Comparison of ENCODE assay signal across 8 cellular contexts in genomic region chr12:83826112-83826511, GRCh38.
DNase-seq lines count a peak whose midpoint lies in the region; ATAC-seq lines count a peak whose summit lies in the region.

No MANE protein-coding gene starts in this region.

- no peaks in the 10 kb centered on the region for H3K27me3 Mint-ChIP-seq in activated T-cell treated with anti-CD3 and anti-CD28 coated beads, Interleukin-2, amount 50 U/mL, for 24 hours
- H3K27me3 Mint-ChIP-seq in activated naive CD4-positive, alpha-beta T cell treated with anti-CD3 and anti-CD28 coated beads, Interleukin-2, amount 10 ng/mL, durations not matched to agents 7 days and 5 days: no peaks in the 10 kb centered on the region

- H3K4me1 Mint-ChIP-seq in activated T-cell treated with anti-CD3 and anti-CD28 coated beads, Interleukin-2, amount 50 U/mL, for 24 hours (ENCODE audit: low read depth): no peaks in the 10 kb centered on the region
- H3K4me1 Mint-ChIP-seq in activated naive CD4-positive, alpha-beta T cell treated with anti-CD3 and anti-CD28 coated beads, Interleukin-2, amount 10 ng/mL, durations not matched to agents 7 days and 5 days: no peaks in the 10 kb centered on the region

- H3K4me3 Mint-ChIP-seq in activated T-cell treated with anti-CD3 and anti-CD28 coated beads, Interleukin-2, amount 50 U/mL, for 24 hours: no peak overlapping the region
- no peak overlapping the region for H3K4me3 Mint-ChIP-seq in activated naive CD4-positive, alpha-beta T cell treated with anti-CD3 and anti-CD28 coated beads, Interleukin-2, amount 10 ng/mL, durations not matched to agents 7 days and 5 days

- no peak overlapping the region for H3K27ac Mint-ChIP-seq in activated T-cell treated with anti-CD3 and anti-CD28 coated beads, Interleukin-2, amount 50 U/mL, for 24 hours
- H3K27ac Mint-ChIP-seq in activated naive CD4-positive, alpha-beta T cell treated with anti-CD3 and anti-CD28 coated beads, Interleukin-2, amount 10 ng/mL, durations not matched to agents 7 days and 5 days: no peak overlapping the region

- H3K36me3 Mint-ChIP-seq in activated T-cell treated with anti-CD3 and anti-CD28 coated beads, Interleukin-2, amount 50 U/mL, for 24 hours (ENCODE audit: low read depth): no peaks in the 10 kb centered on the region
- no peaks in the 10 kb centered on the region for H3K36me3 Mint-ChIP-seq in activated naive CD4-positive, alpha-beta T cell treated with anti-CD3 and anti-CD28 coated beads, Interleukin-2, amount 10 ng/mL, durations not matched to agents 7 days and 5 days

- DNase-seq in activated T-cell treated with anti-CD3 and anti-CD28 coated beads, Interleukin-2, amount 50 U/mL, for 24 hours: peak; percentile 34
- DNase-seq in activated T-cell treated with anti-CD3 and anti-CD28 coated beads, Interleukin-2, amount 50 U/mL, for 1 hour: no peak
- peak; percentile 32 for DNase-seq in HT1080 (ENCODE audit: low read depth)
- peak; percentile 37 for DNase-seq in activated naive CD4-positive, alpha-beta T cell treated with anti-CD3 and anti-CD28 coated beads, Interleukin-2, amount 10 ng/mL, durations not matched to agents 7 days and 5 days
- no peak for DNase-seq in left lobe of liver (ENCODE audit: low spot score)
- no peak for DNase-seq in stimulated activated naive CD4-positive, alpha-beta T cell (lab: John Stamatoyannopoulos, UW)
- no peak for DNase-seq in GM19240 (ENCODE audit: insufficient read length, low spot score)

- H3K9me3 Mint-ChIP-seq in activated T-cell treated with anti-CD3 and anti-CD28 coated beads, Interleukin-2, amount 50 U/mL, for 24 hours: no peaks in the 10 kb centered on the region
- no peaks in the 10 kb centered on the region for H3K9me3 Mint-ChIP-seq in activated naive CD4-positive, alpha-beta T cell treated with anti-CD3 and anti-CD28 coated beads, Interleukin-2, amount 10 ng/mL, durations not matched to agents 7 days and 5 days

- ATAC-seq in GM21619 (IDR thresholded peaks at IDR 0.05; ENCODE audit: unreplicated experiment) (peak; percentile 75), left lobe of liver (peak; percentile 82)

- CTCF ChIA-PET in activated naive CD4-positive, alpha-beta T cell treated with anti-CD3 and anti-CD28 coated beads, Interleukin-2, amount 10 ng/mL, durations not matched to agents 7 days and 5 days (lab: Charles Lee): interaction anchor here (1.0 to 2.3 kb wide), 6 partner anchors 9 to 1140 kb away, joined by 3 to 11 read pairs (median 4); no protein-coding TSS in a partner anchor

Comparison
In these comparisons a context has a peak if more than half of its experiments do, and no peak if none do; other contexts are left out.
1. DNase-seq: peak in activated T-cell treated with anti-CD3 and anti-CD28 coated beads, Interleukin-2, amount 50 U/mL, for 24 hours (single experiment), HT1080 (single experiment) and activated naive CD4-positive, alpha-beta T cell treated with anti-CD3 and anti-CD28 coated beads, Interleukin-2, amount 10 ng/mL, durations not matched to agents 7 days and 5 days (single experiment); none in activated T-cell treated with anti-CD3 and anti-CD28 coated beads, Interleukin-2, amount 50 U/mL, for 1 hour (single experiment), left lobe of liver (single experiment), stimulated activated naive CD4-positive, alpha-beta T cell (0 of 6) and GM19240 (single experiment).